Comparison of ENCODE assay signal across 7 cellular contexts in genomic region chr2:180971811-180972210, GRCh38.
"Had no signal": no experiment of that assay in that cellular context is flagged by ENCODE, and none has a peak within 500 bp of the region (broad histone marks: within the 10 kb centered on the region; RNA-seq: fewer than 3 reads in every experiment).

No MANE protein-coding gene starts in this region.

- FAIRE-seq: GM12878, GM12891, GM12892, GM18507, GM19239 had no signal

- ATAC-seq: GM12878 had no signal

- DNase-seq: GDM1, GF-D8 had no signal

- H3K4me3 ChIP-seq: GM12878 had no signal
